8 cellular contexts compared by ENCODE assay signal in the genomic region with DNA sequence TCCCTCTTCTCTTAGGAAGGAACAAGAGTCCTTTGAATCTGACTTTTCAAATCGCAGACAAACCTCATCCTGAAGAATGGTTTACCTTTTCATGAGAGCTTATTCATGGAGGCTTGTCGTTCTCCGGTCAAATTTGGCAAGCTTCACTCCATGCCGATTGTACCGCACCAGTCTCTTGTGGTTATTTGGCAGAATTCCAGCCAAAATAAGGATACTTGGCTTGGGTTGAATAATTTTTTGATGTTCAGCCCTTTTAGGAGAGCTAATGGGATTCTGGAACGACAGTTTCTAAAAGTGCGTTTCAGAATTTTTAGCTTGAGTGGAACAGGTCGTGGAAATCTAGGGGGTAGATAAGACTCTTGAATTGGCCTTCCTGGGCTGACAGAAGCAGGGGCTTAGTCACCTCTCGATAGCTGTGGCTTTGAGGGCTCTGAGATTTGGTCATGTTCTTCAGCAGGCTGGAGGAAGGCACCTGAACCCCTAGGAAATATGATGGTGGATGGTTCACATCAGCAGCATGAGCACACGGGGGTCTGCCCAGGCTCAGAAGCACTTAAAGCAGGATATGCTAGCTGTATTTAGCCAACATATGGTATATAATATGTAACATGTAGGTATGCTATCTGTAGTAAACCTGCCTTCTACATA. TPM values are rescaled to one million over a fixed set of nuclear protein-coding genes. Genes with fewer than 3 reads are reported as not detected.
DNase-seq lines count a peak whose midpoint lies in the region; ATAC-seq, FAIRE-seq and TF ChIP-seq lines count a peak whose summit lies in the region.

No MANE protein-coding gene starts in this region.

- H3K4me1 Mint-ChIP-seq in naive thymus-derived CD4-positive, alpha-beta T cell, result peaks cover 53 to 82% (median 80%) of the 10 kb centered on the region in 7 donors

- H3K79me2 ChIP-seq in K562 (ENCODE audit: control insufficient read depth, insufficient read depth, low read length), result peaks cover 17% of the 10 kb centered on the region; the same call in 2 of the 3 replicates

- no peak overlapping the region for H3K27ac ChIP-seq in K562 (ENCODE audit: extremely low read depth, low read depth, low read length)
- peak overlapping the region; percentile 65 for H3K27ac ChIP-seq in naive thymus-derived CD4-positive, alpha-beta T cell (ENCODE audit: low read depth, low read length)

- no peak overlapping the region for H3K4me2 ChIP-seq in K562 (ENCODE audit: insufficient read depth, low read length)

- intact Hi-C loops in K562 (cut with micrococcal nuclease), result loop anchor here (2.0 to 10.0 kb wide), 2 partner anchors 118 to 256 kb away; partner anchors contain the start of gene MSMO1
- intact Hi-C loops in naive thymus-derived CD4-positive, alpha-beta T cell (cut with micrococcal nuclease), result loop anchor here (1.0 to 5.0 kb wide), 3 partner anchors 47 to 133 kb away; no protein-coding TSS in a partner anchor

- no peak overlapping the region for H3K4me3 ChIP-seq in K562
- H3K4me3 ChIP-seq in naive thymus-derived CD4-positive, alpha-beta T cell (ENCODE audit: low read length), result no peak overlapping the region

- H4K20me1 ChIP-seq in K562 (replicated peaks; ENCODE audit: control insufficient read depth, insufficient read depth, low read length), result 0 out of 2 replicates have a peak, but pooled peaks cover 4% of the 10 kb centered on the region

- peaks cover 0 to 4% (median 0%) of the 10 kb centered on the region in 11 donors for H3K9me3 Mint-ChIP-seq in naive thymus-derived CD4-positive, alpha-beta T cell

- FAIRE-seq in K562 (lab: Jason Lieb, UNC), result no peak

- H3K27ac Mint-ChIP-seq in naive thymus-derived CD4-positive, alpha-beta T cell, result peak overlapping the region in 6 of 9 donors; percentile 31 to 92 (median 70)

- no peak for TF ChIP-seq EP300 in K562 (IDR thresholded peaks at IDR 0.05; ENCODE audit: low read length)

- TF ChIP-seq POLR2A in K562 (conservative IDR thresholded peaks at IDR 0.05), result no peak

- 27% methylated on average over 10 of the region's 10 CpGs for WGBS in K562 (ENCODE audit: insufficient coverage, low coverage, missing lambda C conversion rate)

- H3K27me3 Mint-ChIP-seq in naive thymus-derived CD4-positive, alpha-beta T cell, result no peaks in the 10 kb centered on the region

- H3K9ac ChIP-seq in K562 (ENCODE audit: insufficient read depth in 1 of 2, low read depth in 2 of 2, low read length in 2 of 2), result no peak overlapping the region; a peak in 1 of 4 replicates

- in situ Hi-C loops in K562 (cut with MboI), result loop anchor here (5.0 kb wide), 1 partner anchor 118 kb away; the partner anchor contains the start of gene MSMO1

- ATAC-seq in K562 (peak; percentile 6; the same call in 1 of the 3 replicates), GM18517 (IDR thresholded peaks at IDR 0.05; ENCODE audit: unreplicated experiment) (no peak), GM21576 (IDR thresholded peaks at IDR 0.05; ENCODE audit: unreplicated experiment) (no peak), GM21717 (IDR thresholded peaks at IDR 0.05; ENCODE audit: unreplicated experiment) (no peak)
- ATAC-seq in naive thymus-derived CD4-positive, alpha-beta T cell, result no peak

- H3K9me1 ChIP-seq in K562 (ENCODE audit: control insufficient read depth, insufficient read depth, low read length), result no peaks in the 10 kb centered on the region

- no peak for TF ChIP-seq CTCF in K562 (IDR thresholded peaks at IDR 0.05 in 2 of 3, conservative IDR thresholded peaks at IDR 0.05 in 1 of 3; ENCODE audit: insufficient read depth in 2 of 3, low read depth in 1 of 3, low read length in 3 of 3)

- peaks cover 17 to 19% of the 10 kb centered on the region in 2 experiments for H3K4me1 ChIP-seq in K562 (replicated peaks in 1 of 2; ENCODE audit: control insufficient read depth in 2 of 2, insufficient read depth in 2 of 2, low read length in 2 of 2)
- peaks cover 0 to 33% of the 10 kb centered on the region in 2 donors for H3K4me1 ChIP-seq in naive thymus-derived CD4-positive, alpha-beta T cell (ENCODE audit: control insufficient read depth in 2 of 2, insufficient read depth in 2 of 2, low read length in 2 of 2)

- no peaks in the 10 kb centered on the region for H3K9me3 ChIP-seq in K562 (replicated peaks; ENCODE audit: control insufficient read depth, insufficient read depth, low read depth, low read length)
- H3K9me3 ChIP-seq in naive thymus-derived CD4-positive, alpha-beta T cell (ENCODE audit: control insufficient read depth in 2 of 3, low read length in 3 of 3), result no peaks in the 10 kb centered on the region

- H3K36me3 ChIP-seq in K562 (ENCODE audit: control insufficient read depth, insufficient read depth, low read length), result no peaks in the 10 kb centered on the region
- no peaks in the 10 kb centered on the region for H3K36me3 ChIP-seq in naive thymus-derived CD4-positive, alpha-beta T cell (ENCODE audit: control insufficient read depth in 2 of 3, insufficient read depth in 3 of 3, low read length in 3 of 3)

- POLR2A ChIA-PET in K562 (lab: Yijun Ruan, JAX), result interaction anchor here (0.7 to 0.9 kb wide), 2 partner anchors 26 to 135 kb away, joined by 3 to 4 read pairs; no protein-coding TSS in a partner anchor
- POLR2A ChIA-PET in naive thymus-derived CD4-positive, alpha-beta T cell (lab: Charles Lee), result interaction anchor here (0.6 to 1.4 kb wide), 6 partner anchors 13 to 124 kb away, joined by 3 to 5 read pairs (median 4); partner anchors contain the start of gene MSMO1

- peaks cover 0 to 22% (median 0%) of the 10 kb centered on the region in 5 donors for H3K36me3 Mint-ChIP-seq in naive thymus-derived CD4-positive, alpha-beta T cell

- CTCF ChIA-PET in K562 (lab: Yijun Ruan, JAX; ENCODE audit: low intra/inter-chr PET ratio), result no interaction called here
- CTCF ChIA-PET in naive thymus-derived CD4-positive, alpha-beta T cell (lab: Charles Lee), result no interaction called here

- H2AFZ ChIP-seq in K562 (ENCODE audit: low read depth, low read length), result no peak overlapping the region

- DNase-seq in DMS79 (lab: John Stamatoyannopoulos, UW), result peak; percentile 88
- peak; percentile 13 to 50 for DNase-seq in NCI-H2081 (lab: John Stamatoyannopoulos, UW)
- peak in 2 of 4 experiments; percentile 15 to 36 for DNase-seq in K562 (ENCODE audit: extremely low read depth in 1 of 4, low spot score in 3 of 4)
- DNase-seq in naive thymus-derived CD4-positive, alpha-beta T cell, result no peak
- no peak for DNase-seq in NCI-H1048 (lab: John Stamatoyannopoulos, UW)

- BruUV-seq in K562 (replicated peaks; lab: Mats Ljungman, UMichigan), result TSS peak; percentile 45

- peak overlapping the region; percentile 56 to 98 (median 96) for H3K4me3 Mint-ChIP-seq in naive thymus-derived CD4-positive, alpha-beta T cell

- no peak for TF ChIP-seq RAD21 in K562 (CRISPR knock-in tag; conservative IDR thresholded peaks at IDR 0.05 in 1 of 2, IDR thresholded peaks at IDR 0.05 in 1 of 2)

- H3K27me3 ChIP-seq in K562 (ENCODE audit: control insufficient read depth in 2 of 2, insufficient read depth in 2 of 2, low read length in 2 of 2), result peaks cover 0 to 2% of the 10 kb centered on the region in 2 experiments; a peak in 2 of 5 replicates
- H3K27me3 ChIP-seq in naive thymus-derived CD4-positive, alpha-beta T cell (ENCODE audit: control insufficient read depth in 2 of 2, insufficient read depth in 2 of 2, low read length in 2 of 2), result no peaks in the 10 kb centered on the region

TF ChIP-seq in K562, 482 proteins besides CTCF, POLR2A, EP300 and RAD21:
- TF ChIP-seq NFIC (IDR thresholded peaks at IDR 0.05) (peak; percentile 81), RCOR1 (IDR thresholded peaks at IDR 0.05; ENCODE audit: borderline replicate concordance in 1 of 2, low read depth in 2 of 2, low read length in 2 of 2) (peak in 1 of 2 experiments; percentile 37; a peak in 1 of 4 replicates), MTA1 (IDR thresholded peaks at IDR 0.05; ENCODE audit: borderline replicate concordance) (no peak)

RNA-seq across cellular contexts. Expression of gene KLHL2, which starts 1.5 kb away (rescaled TPM):
- total RNA-seq in K562 (2011; cell fraction: chromatin; rRNA removed; ENCODE audit: low replicate concordance), result 6.5 and 17.9 TPM in 2 replicates
- 2.9 and 3.3 TPM in 2 replicates for total RNA-seq in K562 (2011; cell fraction: nucleolus; rRNA removed)
- total RNA-seq in K562 (2011; cell fraction: nucleoplasm; rRNA removed), result 4.8 and 5.3 TPM in 2 replicates
- total RNA-seq in K562 (2014; rRNA removed) (6.4 and 7.0 TPM in 2 replicates), K562 (2014; rRNA removed; fragmentation: Illumina TruSeq; extraction: Trizol) (6.4 and 7.5 TPM in 2 replicates), K562 (2015; rRNA removed; fragmentation: Illumina TruSeq; extraction: Trizol) (5.9 and 6.1 TPM in 2 replicates), K562 (2021) (4.9 and 5.5 TPM in 2 replicates)
- polyA plus RNA-seq in K562 (2011; rRNA removed) (9.8 and 11.3 TPM in 2 replicates), K562 (2014; fragmentation: Illumina TruSeq; extraction: Trizol) (4.8 and 5.6 TPM in 2 replicates), K562 (2014; fragmentation: Nextera tagmentation; extraction: Ambion mirVana) (1 to 10 TPM; 2.5 to 3.5 TPM), K562 (2014; rRNA removed) (7.9 and 8.2 TPM in 2 replicates)
- 2.4 and 6.1 TPM in 2 replicates for polyA plus RNA-seq in K562 (2011; cell fraction: cytosol; rRNA removed)
- 7.4 and 11.0 TPM in 2 replicates for polyA plus RNA-seq in K562 (2011; cell fraction: nucleus; rRNA removed)
- 5.9 and 7.4 TPM in 2 replicates for polyA plus RNA-seq in K562 (2012)
- 17.1 and 19.6 TPM in 2 replicates for polyA minus RNA-seq in K562 (2011; rRNA and poly(A)+ RNA removed)
- 3.5 and 6.9 TPM in 2 replicates for polyA minus RNA-seq in K562 (2011; cell fraction: cytosol; rRNA and poly(A)+ RNA removed)
- polyA minus RNA-seq in K562 (2011; cell fraction: nucleus; rRNA and poly(A)+ RNA removed), result 5.8 and 9.0 TPM in 2 replicates
- 10 to 100 TPM; 26.9 to 39.9 (median 27.9) TPM for total RNA-seq in naive thymus-derived CD4-positive, alpha-beta T cell
- polyA plus RNA-seq in naive thymus-derived CD4-positive, alpha-beta T cell, result 1 to 10 TPM; 4.8 to 7.4 TPM

Comparison
In these comparisons a context has a peak if more than half of its experiments do, and no peak if none do; other contexts are left out.
1. DNase-seq: peak in DMS79 (single experiment) and NCI-H2081 (2 of 2); none in naive thymus-derived CD4-positive, alpha-beta T cell (0 of 9) and NCI-H1048 (single experiment).